ENCODE assay signal across 17 cellular contexts in genomic region chr1:228172591-228173527, GRCh38. TPM values are rescaled to one million over a fixed set of nuclear protein-coding genes. Genes with fewer than 3 reads are reported as not detected.
DNase-seq lines count a peak whose midpoint lies in the region; ATAC-seq and TF ChIP-seq lines count a peak whose summit lies in the region.
"Had no signal": no experiment of that assay in that cellular context is flagged by ENCODE, and none has a peak within 500 bp of the region (broad histone marks: within the 10 kb centered on the region; RNA-seq: fewer than 3 reads in every experiment).

No MANE protein-coding gene starts in this region.

- ATAC-seq in activated naive CD4-positive, alpha-beta T cell treated with anti-CD3 and anti-CD28 coated beads, Interleukin-2, amount 50 U/mL, for 72 hours = no peak
- ATAC-seq in PC-3 (no peak; the same call in 1 of the 2 replicates), memory B cell (ENCODE audit: low read depth) (no peak), HG03342 (IDR thresholded peaks at IDR 0.05; ENCODE audit: unreplicated experiment) (no peak)
- ATAC-seq in naive thymus-derived CD8-positive, alpha-beta T cell = no peak

- H3K4me3 Mint-ChIP-seq in activated naive CD4-positive, alpha-beta T cell treated with anti-CD3 and anti-CD28 coated beads for 36 hours = no peak overlapping the region
- H3K4me3 Mint-ChIP-seq in memory B cell = no peak overlapping the region
- no peak overlapping the region for H3K4me3 Mint-ChIP-seq in naive thymus-derived CD8-positive, alpha-beta T cell
- H3K4me3 Mint-ChIP-seq: brain; CD8-positive, alpha-beta T cell; type B pancreatic cell had no signal

- H3K4me3 ChIP-seq in PC-3 (ENCODE audit: low read length) = no peak overlapping the region
- H3K4me3 ChIP-seq: colonic mucosa, ovary, right atrium auricular region had no signal

- no TSS peak for BruUV-seq in PC-3 (replicated peaks; lab: Mats Ljungman, UMichigan)

- H4K20me1 ChIP-seq in PC-3 (ENCODE audit: low read length) = peaks cover 4% of the 10 kb centered on the region; the same call in 1 of the 2 replicates

- peaks cover 10% of the 10 kb centered on the region for H3K4me1 Mint-ChIP-seq in activated naive CD4-positive, alpha-beta T cell treated with anti-CD3 and anti-CD28 coated beads for 36 hours (ENCODE audit: low read depth)
- H3K4me1 Mint-ChIP-seq in memory B cell = peaks cover 21% of the 10 kb centered on the region
- peaks cover 13 to 33% (median 21%) of the 10 kb centered on the region in 4 donors for H3K4me1 Mint-ChIP-seq in naive thymus-derived CD8-positive, alpha-beta T cell

- no peaks in the 10 kb centered on the region for H3K36me3 Mint-ChIP-seq in activated naive CD4-positive, alpha-beta T cell treated with anti-CD3 and anti-CD28 coated beads, Interleukin-2, amount 50 U/mL, for 72 hours
- no peaks in the 10 kb centered on the region for H3K36me3 Mint-ChIP-seq in activated naive CD4-positive, alpha-beta T cell treated with anti-CD3 and anti-CD28 coated beads for 36 hours (ENCODE audit: low read depth)
- H3K36me3 Mint-ChIP-seq in memory B cell = peaks cover 13% of the 10 kb centered on the region
- peaks cover 0 to 9% (median 0%) of the 10 kb centered on the region in 3 donors for H3K36me3 Mint-ChIP-seq in naive thymus-derived CD8-positive, alpha-beta T cell
- H3K36me3 Mint-ChIP-seq: brain, type B pancreatic cell had no signal

- H3K9me3 Mint-ChIP-seq in activated naive CD4-positive, alpha-beta T cell treated with anti-CD3 and anti-CD28 coated beads, Interleukin-2, amount 50 U/mL, for 72 hours = no peaks in the 10 kb centered on the region
- H3K9me3 Mint-ChIP-seq in activated naive CD4-positive, alpha-beta T cell treated with anti-CD3 and anti-CD28 coated beads for 36 hours = no peaks in the 10 kb centered on the region
- no peaks in the 10 kb centered on the region for H3K9me3 Mint-ChIP-seq in memory B cell
- H3K9me3 Mint-ChIP-seq in naive thymus-derived CD8-positive, alpha-beta T cell = no peaks in the 10 kb centered on the region
- H3K9me3 Mint-ChIP-seq: brain; CD8-positive, alpha-beta T cell; type B pancreatic cell had no signal

- H3K36me3 ChIP-seq in PC-3 (ENCODE audit: low read depth, low read length) = no peaks in the 10 kb centered on the region
- H3K36me3 ChIP-seq: colonic mucosa, ovary had no signal

- H2AFZ ChIP-seq in PC-3 (ENCODE audit: low read length) = no peak overlapping the region

- H3K79me2 ChIP-seq in PC-3 (ENCODE audit: low read length) = peaks cover 21% of the 10 kb centered on the region

- no peaks in the 10 kb centered on the region for H3K9me3 ChIP-seq in PC-3 (ENCODE audit: low read length)
- H3K9me3 ChIP-seq: colonic mucosa, ovary, right atrium auricular region had no signal

- intact Hi-C loops in activated naive CD4-positive, alpha-beta T cell treated with anti-CD3 and anti-CD28 coated beads for 36 hours (cut with micrococcal nuclease) = no loop called here
- intact Hi-C loops in PC-3 (cut with micrococcal nuclease) = no loop called here

- H3K27ac Mint-ChIP-seq in activated naive CD4-positive, alpha-beta T cell treated with anti-CD3 and anti-CD28 coated beads, Interleukin-2, amount 50 U/mL, for 72 hours = peak overlapping the region; percentile 45 to 88
- H3K27ac Mint-ChIP-seq in activated naive CD4-positive, alpha-beta T cell treated with anti-CD3 and anti-CD28 coated beads for 36 hours = no peak overlapping the region
- peak overlapping the region; percentile 43 for H3K27ac Mint-ChIP-seq in memory B cell
- H3K27ac Mint-ChIP-seq in naive thymus-derived CD8-positive, alpha-beta T cell = peak overlapping the region in 5 of 10 donors; percentile 31 to 86 (median 61)
- H3K27ac Mint-ChIP-seq: CD8-positive, alpha-beta T cell; type B pancreatic cell had no signal

- H3K27ac ChIP-seq in PC-3 (ENCODE audit: low read length) = no peak overlapping the region
- H3K27ac ChIP-seq: colonic mucosa, ovary, right atrium auricular region had no signal

- CTCF ChIA-PET in activated naive CD4-positive, alpha-beta T cell treated with anti-CD3 and anti-CD28 coated beads for 36 hours (lab: Charles Lee) = interaction anchor here (0.8 kb wide), 1 partner anchor 32 kb away, joined by 3 read pairs; no protein-coding TSS in a partner anchor
- CTCF ChIA-PET in PC-3 (lab: Charles Lee) = interaction anchor here (0.6 to 1.7 kb wide), 2 partner anchors 42 to 73 kb away, joined by 3 read pairs; no protein-coding TSS in a partner anchor

- no peak for DNase-seq in activated naive CD4-positive, alpha-beta T cell treated with anti-CD3 and anti-CD28 coated beads, Interleukin-2, amount 50 U/mL, for 72 hours (ENCODE audit: low spot score in 2 of 2)
- no peak for DNase-seq in activated naive CD4-positive, alpha-beta T cell treated with anti-CD3 and anti-CD28 coated beads for 36 hours
- DNase-seq in PC-3 (no peak), memory B cell (ENCODE audit: low spot score in 2 of 2) (no peak), glomerular visceral epithelial cell (ENCODE audit: extremely low spot score) (no peak), SHP77 treated with DMSO at 0.1 percent for 48 hours (lab: John Stamatoyannopoulos, UW) (no peak)
- DNase-seq in naive thymus-derived CD8-positive, alpha-beta T cell = no peak
- DNase-seq: activated CD4-positive, CD25-positive, alpha-beta regulatory T cell; colonic mucosa; kidney glomerular epithelial cell; NCI-H187 had no signal

- H3K4me2 ChIP-seq in PC-3 (ENCODE audit: low read length) = peak overlapping the region; percentile 67

- POLR2A ChIA-PET in PC-3 (lab: Charles Lee; ENCODE audit: unreplicated experiment) = no interaction called here
- POLR2A ChIA-PET in naive thymus-derived CD8-positive, alpha-beta T cell (lab: Charles Lee) = interaction anchor here (0.9 kb wide), 1 partner anchor 66 kb away, joined by 3 read pairs; no protein-coding TSS in a partner anchor

- H3K27me3 Mint-ChIP-seq in activated naive CD4-positive, alpha-beta T cell treated with anti-CD3 and anti-CD28 coated beads for 36 hours (ENCODE audit: low read depth) = no peaks in the 10 kb centered on the region
- no peaks in the 10 kb centered on the region for H3K27me3 Mint-ChIP-seq in memory B cell
- H3K27me3 Mint-ChIP-seq in naive thymus-derived CD8-positive, alpha-beta T cell = no peaks in the 10 kb centered on the region
- H3K27me3 Mint-ChIP-seq: brain, type B pancreatic cell had no signal

- H3K9ac ChIP-seq in PC-3 (ENCODE audit: low read length) = no peak overlapping the region

- H3K4me1 ChIP-seq in PC-3 (ENCODE audit: insufficient read depth, low read length) = peaks cover 7% of the 10 kb centered on the region
- H3K4me1 ChIP-seq: colonic mucosa had no signal

- H3K27me3 ChIP-seq in PC-3 (ENCODE audit: low read length) = no peaks in the 10 kb centered on the region
- H3K27me3 ChIP-seq: colonic mucosa, ovary, right atrium auricular region had no signal

- H3K9me2 ChIP-seq in PC-3 (replicated peaks; ENCODE audit: low read length) = no peaks in the 10 kb centered on the region

- TF ChIP-seq CTCF in PC-3 (conservative IDR thresholded peaks at IDR 0.05; ENCODE audit: low read depth, low read length) = no peak

- H3F3A ChIP-seq in PC-3 (ENCODE audit: low read length, unreplicated experiment) = no peaks in the 10 kb centered on the region

RNA-seq across cellular contexts. Expression of gene IBA57, which starts 7.3 kb away (rescaled TPM):
- 10 to 100 TPM in 1 of 2 donors, 1 to 10 TPM in 1; 3.2 to 12.8 TPM for total RNA-seq in activated naive CD4-positive, alpha-beta T cell treated with anti-CD3 and anti-CD28 coated beads, Interleukin-2, amount 50 U/mL, for 72 hours
- total RNA-seq in activated naive CD4-positive, alpha-beta T cell treated with anti-CD3 and anti-CD28 coated beads for 36 hours = 1 to 10 TPM; 4.9 to 5.5 TPM
- total RNA-seq in PC-3 (2014; rRNA removed) = 13.3 and 18.3 TPM in 2 replicates
- total RNA-seq in naive thymus-derived CD8-positive, alpha-beta T cell = 10 to 100 TPM; 11.0 to 12.3 TPM
- 1 to 10 TPM; 3.3 to 4.2 (median 3.4) TPM for polyA plus RNA-seq in naive thymus-derived CD8-positive, alpha-beta T cell

RNA-seq across cellular contexts. Expression of gene GJC2, which starts 23.1 kb away (rescaled TPM):
- under 1 TPM; 0.16 to 0.86 TPM for total RNA-seq in activated naive CD4-positive, alpha-beta T cell treated with anti-CD3 and anti-CD28 coated beads, Interleukin-2, amount 50 U/mL, for 72 hours
- under 1 TPM; 0.17 to 0.25 TPM for total RNA-seq in activated naive CD4-positive, alpha-beta T cell treated with anti-CD3 and anti-CD28 coated beads for 36 hours
- 1.2 and 2.2 TPM in 2 replicates for total RNA-seq in PC-3 (2014; rRNA removed)
- total RNA-seq in naive thymus-derived CD8-positive, alpha-beta T cell = 1 to 10 TPM; 2.6 to 2.8 TPM
- under 1 TPM in 2 of 3 donors, not detected in 1; 0.16 to 0.22 TPM for polyA plus RNA-seq in naive thymus-derived CD8-positive, alpha-beta T cell

RNA-seq across cellular contexts. Expression of gene GUK1, which starts 32.8 kb away (rescaled TPM):
- total RNA-seq in activated naive CD4-positive, alpha-beta T cell treated with anti-CD3 and anti-CD28 coated beads, Interleukin-2, amount 50 U/mL, for 72 hours = 100 to 1,000 TPM; 206 to 293 TPM
- 100 to 1,000 TPM; 206 TPM for total RNA-seq in activated naive CD4-positive, alpha-beta T cell treated with anti-CD3 and anti-CD28 coated beads for 36 hours
- 996 and 1,117 TPM in 2 replicates for total RNA-seq in PC-3 (2014; rRNA removed)
- 100 to 1,000 TPM; 189 to 202 TPM for total RNA-seq in naive thymus-derived CD8-positive, alpha-beta T cell
- 100 to 1,000 TPM; 369 to 466 (median 374) TPM for polyA plus RNA-seq in naive thymus-derived CD8-positive, alpha-beta T cell

RNA-seq across cellular contexts. Expression of gene OBSCN, which starts 35.0 kb away (rescaled TPM):
- 10 to 100 TPM; 20.8 to 37.5 TPM for total RNA-seq in activated naive CD4-positive, alpha-beta T cell treated with anti-CD3 and anti-CD28 coated beads, Interleukin-2, amount 50 U/mL, for 72 hours
- total RNA-seq in activated naive CD4-positive, alpha-beta T cell treated with anti-CD3 and anti-CD28 coated beads for 36 hours = 10 to 100 TPM; 11.5 to 13.5 TPM
- 29.1 and 42.7 TPM in 2 replicates for total RNA-seq in PC-3 (2014; rRNA removed)
- 100 to 1,000 TPM in 1 of 2 experiments, 10 to 100 TPM in 1; 99.3 to 102 TPM for total RNA-seq in naive thymus-derived CD8-positive, alpha-beta T cell
- polyA plus RNA-seq in naive thymus-derived CD8-positive, alpha-beta T cell = 1 to 10 TPM in 2 of 3 donors, under 1 TPM in 1; 0.56 to 4.9 (median 2.4) TPM
